ENCODE assay signal across 11 cellular contexts in the genomic region with DNA sequence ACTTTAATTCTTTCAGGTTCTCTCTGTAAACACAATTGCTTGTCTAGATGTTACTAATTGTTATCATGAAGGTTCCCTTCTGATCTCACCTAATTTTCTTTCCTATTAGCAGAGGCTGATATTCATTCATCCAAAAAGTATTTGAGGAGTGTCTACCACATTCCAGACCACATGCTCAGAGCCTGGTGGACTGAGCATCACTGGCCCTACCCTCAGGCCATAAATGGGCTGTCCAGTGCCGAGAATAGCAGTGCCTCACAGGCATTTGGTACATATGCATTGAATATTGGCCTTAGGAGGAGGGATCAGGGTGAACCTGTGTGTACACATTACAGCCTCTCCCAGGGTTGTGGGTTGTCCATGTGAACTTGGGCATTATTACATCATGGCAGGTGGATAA. TPM values are rescaled to one million over a fixed set of nuclear protein-coding genes. Genes with fewer than 3 reads are reported as not detected.
DNase-seq lines count a peak whose midpoint lies in the region; ATAC-seq lines count a peak whose summit lies in the region.
"Had no signal": no experiment of that assay in that cellular context is flagged by ENCODE, and none has a peak within 500 bp of the region (broad histone marks: within the 10 kb centered on the region; RNA-seq: fewer than 3 reads in every experiment).

No MANE protein-coding gene starts in this region.

- intact Hi-C loops in left cardiac atrium (cut with DNase I) (no loop called here), left ventricle myocardium superior (cut with micrococcal nuclease) (no loop called here)

- ATAC-seq in left cardiac atrium: peak; percentile 64 to 96
- no peak for ATAC-seq in left ventricle myocardium superior

- DNase-seq in left cardiac atrium: no peak
- DNase-seq in left ventricle myocardium superior: no peak
- peak; percentile 16 to 40 for DNase-seq in SW 1271 (lab: John Stamatoyannopoulos, UW)
- DNase-seq in foreskin melanocyte: peak; percentile 31
- no peak for DNase-seq in HUDEP-2 (lab: John Stamatoyannopoulos, UW; ENCODE audit: unreplicated experiment in 76 of 76)
- DNase-seq in NOMO-1 treated with dmso at 0.1 percent for 144 hours (lab: John Stamatoyannopoulos, UW; ENCODE audit: unreplicated experiment): no peak
- no peak for DNase-seq in SHP77 treated with DMSO at 0.1 percent for 48 hours (lab: John Stamatoyannopoulos, UW)
- no peak for DNase-seq in SK-N-DZ (ENCODE audit: low spot score)
- DNase-seq: activated CD8-positive, alpha-beta memory T cell treated with anti-CD3 and anti-CD28 coated beads, Interleukin-2, amount 50 U/mL, for 4 hours; DMS 273 treated with DMSO at 0.1 percent for 48 hours; NCI-H526 treated with DMSO at 0.1 percent for 48 hours had no signal

RNA-seq across cellular contexts. Expression of gene PRELID3B, which starts 40.4 kb away (rescaled TPM):
- total RNA-seq in left cardiac atrium (10 to 100 TPM; 39.9 to 58.4 TPM), left ventricle myocardium superior (50.1 TPM)
- 154 and 172 TPM in 2 replicates for polyA plus RNA-seq in SK-N-DZ (2014; cell fraction: cytosol; rRNA removed)
- 91.9 and 101 TPM in 2 replicates for polyA plus RNA-seq in SK-N-DZ (2014; cell fraction: nucleus; rRNA removed)

RNA-seq across cellular contexts. Expression of gene ATP5F1E, which starts 50.8 kb away (rescaled TPM):
- total RNA-seq in left cardiac atrium (100 to 1,000 TPM; 122 to 125 TPM), left ventricle myocardium superior (128 TPM)
- 48.0 and 60.9 TPM in 2 replicates for polyA plus RNA-seq in SK-N-DZ (2014; cell fraction: cytosol; rRNA removed)
- 50.1 and 67.2 TPM in 2 replicates for polyA plus RNA-seq in SK-N-DZ (2014; cell fraction: nucleus; rRNA removed)

Comparison
In these comparisons a context has a peak if more than half of its experiments do, and no peak if none do; other contexts are left out.
1. DNase-seq: peak in SW 1271 (2 of 2) and foreskin melanocyte (single experiment); none in left cardiac atrium (single experiment), left ventricle myocardium superior (single experiment), HUDEP-2 (0 of 76), NOMO-1 treated with dmso at 0.1 percent for 144 hours (single experiment), SHP77 treated with DMSO at 0.1 percent for 48 hours (single experiment) and SK-N-DZ (single experiment).